1 cellular context compared by ENCODE assay signal in the genomic region with DNA sequence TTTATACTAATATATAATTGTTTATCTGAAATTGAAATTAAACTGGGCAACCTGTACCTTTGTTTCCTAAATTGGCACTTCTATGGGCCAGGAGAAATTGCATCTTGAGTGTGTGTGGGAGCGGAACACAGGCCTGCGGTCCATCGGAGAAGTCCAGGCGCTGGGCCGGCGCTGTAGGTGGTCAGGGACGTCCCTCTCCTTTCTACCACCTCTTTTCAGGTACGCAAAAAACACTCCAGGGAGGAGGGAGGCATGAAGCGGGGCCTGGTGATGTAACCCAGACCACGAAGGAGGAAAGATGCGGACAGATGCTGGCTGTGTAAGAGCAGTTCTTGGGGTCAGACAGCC.
TF ChIP-seq lines count a peak whose summit lies in the region.

No MANE protein-coding gene starts in this region.

TF ChIP-seq in WTC11, 78 proteins besides CTCF, POLR2A, EP300 and RAD21 (continued from another document):
- TF ChIP-seq, protein P1, sequence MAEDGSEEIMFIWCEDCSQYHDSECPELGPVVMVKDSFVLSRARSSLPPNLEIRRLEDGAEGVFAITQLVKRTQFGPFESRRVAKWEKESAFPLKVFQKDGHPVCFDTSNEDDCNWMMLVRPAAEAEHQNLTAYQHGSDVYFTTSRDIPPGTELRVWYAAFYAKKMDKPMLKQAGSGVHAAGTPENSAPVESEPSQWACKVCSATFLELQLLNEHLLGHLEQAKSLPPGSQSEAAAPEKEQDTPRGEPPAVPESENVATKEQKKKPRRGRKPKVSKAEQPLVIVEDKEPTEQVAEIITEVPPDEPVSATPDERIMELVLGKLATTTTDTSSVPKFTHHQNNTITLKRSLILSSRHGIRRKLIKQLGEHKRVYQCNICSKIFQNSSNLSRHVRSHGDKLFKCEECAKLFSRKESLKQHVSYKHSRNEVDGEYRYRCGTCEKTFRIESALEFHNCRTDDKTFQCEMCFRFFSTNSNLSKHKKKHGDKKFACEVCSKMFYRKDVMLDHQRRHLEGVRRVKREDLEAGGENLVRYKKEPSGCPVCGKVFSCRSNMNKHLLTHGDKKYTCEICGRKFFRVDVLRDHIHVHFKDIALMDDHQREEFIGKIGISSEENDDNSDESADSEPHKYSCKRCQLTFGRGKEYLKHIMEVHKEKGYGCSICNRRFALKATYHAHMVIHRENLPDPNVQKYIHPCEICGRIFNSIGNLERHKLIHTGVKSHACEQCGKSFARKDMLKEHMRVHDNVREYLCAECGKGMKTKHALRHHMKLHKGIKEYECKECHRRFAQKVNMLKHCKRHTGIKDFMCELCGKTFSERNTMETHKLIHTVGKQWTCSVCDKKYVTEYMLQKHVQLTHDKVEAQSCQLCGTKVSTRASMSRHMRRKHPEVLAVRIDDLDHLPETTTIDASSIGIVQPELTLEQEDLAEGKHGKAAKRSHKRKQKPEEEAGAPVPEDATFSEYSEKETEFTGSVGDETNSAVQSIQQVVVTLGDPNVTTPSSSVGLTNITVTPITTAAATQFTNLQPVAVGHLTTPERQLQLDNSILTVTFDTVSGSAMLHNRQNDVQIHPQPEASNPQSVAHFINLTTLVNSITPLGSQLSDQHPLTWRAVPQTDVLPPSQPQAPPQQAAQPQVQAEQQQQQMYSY (CRISPR knock-in tag; IDR thresholded peaks at IDR 0.05) = no peak
- TF ChIP-seq ZBTB43 (CRISPR knock-in tag; IDR thresholded peaks at IDR 0.05) (no peak), ZNF263 (CRISPR knock-in tag; IDR thresholded peaks at IDR 0.05; ENCODE audit: low read depth) (no peak), GTF2I (CRISPR knock-in tag; conservative IDR thresholded peaks at IDR 0.05) (no peak), FOXK1 (CRISPR knock-in tag; IDR thresholded peaks at IDR 0.05) (no peak)
